23 cellular contexts compared by ENCODE assay signal in genomic region chr9:81605154-81605670, GRCh38.
DNase-seq lines count a peak whose midpoint lies in the region; ATAC-seq, FAIRE-seq and TF ChIP-seq lines count a peak whose summit lies in the region.
"Had no signal": no experiment of that assay in that cellular context is flagged by ENCODE, and none has a peak within 500 bp of the region (broad histone marks: within the 10 kb centered on the region; RNA-seq: fewer than 3 reads in every experiment).

No MANE protein-coding gene starts in this region.

- FAIRE-seq in bronchial epithelial cell (lab: Jason Lieb, UNC): no peak
- FAIRE-seq: frontal cortex had no signal

- CTCF ChIA-PET in Calu3 (lab: Charles Lee): no interaction called here

- H3K27me3 Mint-ChIP-seq in Calu3 (ENCODE audit: unreplicated experiment) (no peaks in the 10 kb centered on the region), nephron progenitor cell (ENCODE audit: low read depth, poor library complexity) (no peaks in the 10 kb centered on the region)
- H3K27me3 Mint-ChIP-seq: activated CD4-positive, alpha-beta T cell treated with anti-CD3 and anti-CD28 coated beads for 36 hours; activated naive CD8-positive, alpha-beta T cell treated with anti-CD3 and anti-CD28 coated beads for 36 hours had no signal

- no peak for TF ChIP-seq CTCF in Calu3 (IDR thresholded peaks at IDR 0.05; ENCODE audit: unreplicated experiment)
- no peak for TF ChIP-seq CTCF in bronchial epithelial cell (IDR thresholded peaks at IDR 0.05; ENCODE audit: insufficient read depth, low read length, severe bottlenecking)
- no peak for TF ChIP-seq CTCF in nephron progenitor cell (IDR thresholded peaks at IDR 0.05)

- no TSS peak for BruUV-seq in Calu3 (replicated peaks; lab: Mats Ljungman, UMichigan)

- no peak overlapping the region for H3K4me3 ChIP-seq in bronchial epithelial cell (ENCODE audit: low read depth, low read length)
- H3K4me3 ChIP-seq: esophagus squamous epithelium, prostate gland, stomach had no signal

- DNase-seq in Calu3 (no peak), NCI-H2196 (lab: John Stamatoyannopoulos, UW; ENCODE audit: unreplicated experiment) (peak; percentile 11), bronchial epithelial cell (ENCODE audit: low read depth) (peak; percentile 36), renal cortical epithelial cell (ENCODE audit: low read depth) (peak; percentile 27), NCI-H2107 (lab: John Stamatoyannopoulos, UW) (no peak), nephron progenitor cell (no peak)
- no peak for DNase-seq in stimulated activated effector memory CD8-positive, alpha-beta T cell treated with anti-CD3 and anti-CD28 coated beads, Interleukin-12 subunit alpha, Interleukin-12 subunit beta, amount 100 ng/mL, for 72 hours (ENCODE audit: low spot score in 2 of 2)
- DNase-seq: activated CD4-positive, alpha-beta T cell treated with anti-CD3 and anti-CD28 coated beads for 36 hours; activated CD8-positive, alpha-beta T cell treated with anti-CD3 and anti-CD28 coated beads, Interleukin-2, amount 10 ng/mL, durations not matched to agents 7 days and 5 days; activated effector memory CD4-positive, alpha-beta T cell treated with Interleukin-2 at 50 U/mL for 16 hours; activated naive CD8-positive, alpha-beta T cell treated with anti-CD3 and anti-CD28 coated beads for 36 hours; aorta; esophagus squamous epithelium; hippocampal formation; NCI-H1436 treated with DMSO at 0.1 percent for 48 hours; NCI-H2171 treated with DMSO at 0.1 percent for 48 hours; stomach; T-helper 2 cell had no signal

- peaks cover 4% of the 10 kb centered on the region for H3K36me3 ChIP-seq in bronchial epithelial cell (ENCODE audit: control insufficient read depth, insufficient read depth, low read length)
- H3K36me3 ChIP-seq: prostate gland had no signal

- no peak for ATAC-seq in GM21515 (IDR thresholded peaks at IDR 0.05; ENCODE audit: unreplicated experiment)
- no peak for ATAC-seq in stimulated activated effector memory CD8-positive, alpha-beta T cell treated with anti-CD3 and anti-CD28 coated beads, Interleukin-12 subunit alpha, Interleukin-12 subunit beta, amount 100 ng/mL, for 72 hours
- ATAC-seq: activated CD4-positive, alpha-beta T cell treated with anti-CD3 and anti-CD28 coated beads for 36 hours; activated CD8-positive, alpha-beta T cell treated with anti-CD3 and anti-CD28 coated beads, Interleukin-2, amount 10 ng/mL, durations not matched to agents 7 days and 5 days; SK-N-SH treated with all-trans-retinoic acid at 6 μM for 48 hours had no signal

- H3K36me3 Mint-ChIP-seq in Calu3 (ENCODE audit: insufficient read depth, unreplicated experiment) (peaks cover 16% of the 10 kb centered on the region), nephron progenitor cell (ENCODE audit: low read depth) (peaks cover 97% of the 10 kb centered on the region)
- H3K36me3 Mint-ChIP-seq in stimulated activated effector memory CD8-positive, alpha-beta T cell treated with anti-CD3 and anti-CD28 coated beads, Interleukin-12 subunit alpha, Interleukin-12 subunit beta, amount 100 ng/mL, for 72 hours: no peaks in the 10 kb centered on the region
- H3K36me3 Mint-ChIP-seq: activated naive CD8-positive, alpha-beta T cell treated with anti-CD3 and anti-CD28 coated beads for 36 hours had no signal

- H3K4me1 Mint-ChIP-seq in Calu3 (ENCODE audit: low read depth, unreplicated experiment): peaks cover 17% of the 10 kb centered on the region
- H3K4me1 Mint-ChIP-seq in stimulated activated effector memory CD8-positive, alpha-beta T cell treated with anti-CD3 and anti-CD28 coated beads, Interleukin-12 subunit alpha, Interleukin-12 subunit beta, amount 100 ng/mL, for 72 hours: no peaks in the 10 kb centered on the region
- H3K4me1 Mint-ChIP-seq in nephron progenitor cell: peaks cover 45% of the 10 kb centered on the region

- intact Hi-C loops in Calu3 (cut with micrococcal nuclease; ENCODE audit: unreplicated experiment): no loop called here

- no peaks in the 10 kb centered on the region for H3K27me3 ChIP-seq in bronchial epithelial cell (ENCODE audit: control insufficient read depth, insufficient read depth, low read length)
- H3K27me3 ChIP-seq: esophagus squamous epithelium, neutrophil, stomach had no signal

- H3K4me3 Mint-ChIP-seq in Calu3 (ENCODE audit: low read depth, unreplicated experiment) (no peak overlapping the region), nephron progenitor cell (no peak overlapping the region)
- no peak overlapping the region for H3K4me3 Mint-ChIP-seq in stimulated activated effector memory CD8-positive, alpha-beta T cell treated with anti-CD3 and anti-CD28 coated beads, Interleukin-12 subunit alpha, Interleukin-12 subunit beta, amount 100 ng/mL, for 72 hours
- H3K4me3 Mint-ChIP-seq: activated CD4-positive, alpha-beta T cell treated with anti-CD3 and anti-CD28 coated beads for 36 hours; activated CD8-positive, alpha-beta T cell treated with anti-CD3 and anti-CD28 coated beads, Interleukin-2, amount 10 ng/mL, durations not matched to agents 7 days and 5 days; activated naive CD8-positive, alpha-beta T cell treated with anti-CD3 and anti-CD28 coated beads for 36 hours had no signal

- H3K27ac Mint-ChIP-seq in Calu3 (ENCODE audit: unreplicated experiment): peak overlapping the region; percentile 44
- no peak overlapping the region for H3K27ac Mint-ChIP-seq in stimulated activated effector memory CD8-positive, alpha-beta T cell treated with anti-CD3 and anti-CD28 coated beads, Interleukin-12 subunit alpha, Interleukin-12 subunit beta, amount 100 ng/mL, for 72 hours
- no peak overlapping the region for H3K27ac Mint-ChIP-seq in nephron progenitor cell
- H3K27ac Mint-ChIP-seq: activated CD4-positive, alpha-beta T cell treated with anti-CD3 and anti-CD28 coated beads for 36 hours; activated CD8-positive, alpha-beta T cell treated with anti-CD3 and anti-CD28 coated beads, Interleukin-2, amount 10 ng/mL, durations not matched to agents 7 days and 5 days; activated naive CD8-positive, alpha-beta T cell treated with anti-CD3 and anti-CD28 coated beads for 36 hours had no signal

- H3K9me3 Mint-ChIP-seq in Calu3 (ENCODE audit: low read depth, unreplicated experiment): no peaks in the 10 kb centered on the region
- H3K9me3 Mint-ChIP-seq in stimulated activated effector memory CD8-positive, alpha-beta T cell treated with anti-CD3 and anti-CD28 coated beads, Interleukin-12 subunit alpha, Interleukin-12 subunit beta, amount 100 ng/mL, for 72 hours: peaks cover 3% of the 10 kb centered on the region
- peaks cover 17% of the 10 kb centered on the region for H3K9me3 Mint-ChIP-seq in nephron progenitor cell
- H3K9me3 Mint-ChIP-seq: activated naive CD8-positive, alpha-beta T cell treated with anti-CD3 and anti-CD28 coated beads for 36 hours had no signal

Comparison
In these comparisons a context has a peak if more than half of its experiments do, and no peak if none do; other contexts are left out.
1. DNase-seq: peak in NCI-H2196 (single experiment), bronchial epithelial cell (single experiment) and renal cortical epithelial cell (single experiment); none in Calu3 (single experiment), NCI-H2107 (single experiment), stimulated activated effector memory CD8-positive, alpha-beta T cell treated with anti-CD3 and anti-CD28 coated beads, Interleukin-12 subunit alpha, Interleukin-12 subunit beta, amount 100 ng/mL, for 72 hours (0 of 2) and nephron progenitor cell (single experiment).